Comparison of ENCODE assay signal across 8 cellular contexts in the genomic region with DNA sequence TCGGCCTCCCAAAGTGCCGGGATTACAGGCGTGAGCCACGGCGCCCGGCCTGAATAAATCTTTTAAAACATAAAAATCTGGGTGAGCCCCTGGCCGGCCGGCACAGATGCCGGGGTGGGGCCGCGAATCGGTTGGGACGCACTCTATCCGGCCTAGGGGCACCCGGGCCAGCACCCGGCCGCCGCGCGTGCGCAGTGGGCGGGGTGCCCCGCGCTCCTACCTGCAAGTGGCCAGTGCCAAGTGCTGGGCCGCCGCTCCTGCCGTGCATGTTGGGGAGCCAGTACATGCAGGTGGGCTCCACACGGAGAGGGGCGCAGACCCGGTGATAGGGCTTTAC. TPM values are rescaled to one million over a fixed set of nuclear protein-coding genes. Genes with fewer than 3 reads are reported as not detected.
DNase-seq lines count a peak whose midpoint lies in the region; ATAC-seq and TF ChIP-seq lines count a peak whose summit lies in the region.
"Not testable (repeated sequence)": the region's sequence is repeated elsewhere in the genome, so short reads cannot be mapped to it uniquely, and the experiment has no call there.

No MANE protein-coding gene starts in this region.

- peak overlapping the region in 2 of 11 experiments; percentile 18 to 31; a peak in 2 of 22 replicates for H3K4me2 ChIP-seq in BLaER1 treated with 17β-estradiol and CSF1 and Interleukin-3, amounts not matched to agents 10 nM and 100 nM

- H3K27me3 ChIP-seq in BLaER1 treated with 17β-estradiol and CSF1 and Interleukin-3, amounts not matched to agents 10 nM and 100 nM; gastroesophageal sphincter: not testable (repeated sequence)

- peak overlapping the region; percentile 62 to 75 (median 69) for H3K4me3 ChIP-seq in BLaER1 treated with 17β-estradiol and CSF1 and Interleukin-3, amounts not matched to agents 10 nM and 100 nM
- peak overlapping the region; percentile 61 to 71 for H3K4me3 ChIP-seq in gastroesophageal sphincter

- TF ChIP-seq CTCF in gastroesophageal sphincter (IDR thresholded peaks at IDR 0.05): not testable (repeated sequence)

- peak in 3 of 5 experiments; percentile 59 to 66 (median 59) for DNase-seq in T-helper 2 cell
- peak; percentile 79 for DNase-seq in natural killer cell treated with Interleukin-12 subunit alpha and Interleukin-12 subunit beta and Interleukin-15 and Interleukin-18, amount 100 ng/mL, for 72 hours (ENCODE audit: low spot score)
- peak; percentile 41 to 63 (median 56) for DNase-seq in stimulated activated CD4-positive, alpha-beta T cell treated with anti-CD3 and anti-CD28 coated beads, TNF-alpha, amount 100 ng/mL, for 48 hours (ENCODE audit: low read depth in 3 of 3)

- not testable (repeated sequence) for H3K4me1 ChIP-seq in BLaER1 treated with 17β-estradiol and CSF1 and Interleukin-3, amounts not matched to agents 10 nM and 100 nM
- H3K4me1 ChIP-seq in gastroesophageal sphincter: peaks cover 0 to 12% (median 3%) of the 10 kb centered on the region in 3 donors

- peak overlapping the region; percentile 97 for H3K27ac Mint-ChIP-seq in activated naive CD4-positive, alpha-beta T cell treated with anti-CD3 and anti-CD28 coated beads, Interleukin-2, amount 50 U/mL, for 24 hours
- peak overlapping the region; percentile 92 to 94 for H3K27ac Mint-ChIP-seq in natural killer cell treated with Interleukin-12 subunit alpha and Interleukin-12 subunit beta and Interleukin-15 and Interleukin-18, amount 100 ng/mL, for 72 hours

- H3K9me3 Mint-ChIP-seq in activated naive CD4-positive, alpha-beta T cell treated with anti-CD3 and anti-CD28 coated beads, Interleukin-2, amount 50 U/mL, for 24 hours; natural killer cell treated with Interleukin-12 subunit alpha and Interleukin-12 subunit beta and Interleukin-15 and Interleukin-18, amount 100 ng/mL, for 72 hours: not testable (repeated sequence)

- not testable (repeated sequence) for H3K9me3 ChIP-seq in BLaER1 treated with 17β-estradiol and CSF1 and Interleukin-3, amounts not matched to agents 10 nM and 100 nM (replicated peaks in 1 of 11); gastroesophageal sphincter

- not testable (repeated sequence) for H3K36me3 Mint-ChIP-seq in activated naive CD4-positive, alpha-beta T cell treated with anti-CD3 and anti-CD28 coated beads, Interleukin-2, amount 50 U/mL, for 24 hours; natural killer cell treated with Interleukin-12 subunit alpha and Interleukin-12 subunit beta and Interleukin-15 and Interleukin-18, amount 100 ng/mL, for 72 hours

- ATAC-seq in GM21390 (IDR thresholded peaks at IDR 0.05; ENCODE audit: unreplicated experiment) (peak; percentile 85), HG03159 (IDR thresholded peaks at IDR 0.05; ENCODE audit: unreplicated experiment) (peak; percentile 76), gastroesophageal sphincter (peak; percentile 94)
- ATAC-seq in natural killer cell treated with Interleukin-12 subunit alpha and Interleukin-12 subunit beta and Interleukin-15 and Interleukin-18, amount 100 ng/mL, for 72 hours: peak; percentile 92 to 94

- peak overlapping the region; percentile 77 to 86 (median 84) for H3K9ac ChIP-seq in BLaER1 treated with 17β-estradiol and CSF1 and Interleukin-3, amounts not matched to agents 10 nM and 100 nM

- H3K4me1 Mint-ChIP-seq in activated naive CD4-positive, alpha-beta T cell treated with anti-CD3 and anti-CD28 coated beads, Interleukin-2, amount 50 U/mL, for 24 hours; natural killer cell treated with Interleukin-12 subunit alpha and Interleukin-12 subunit beta and Interleukin-15 and Interleukin-18, amount 100 ng/mL, for 72 hours (ENCODE audit: low read depth in 2 of 2): not testable (repeated sequence)

- TF ChIP-seq POLR2A in gastroesophageal sphincter (IDR thresholded peaks at IDR 0.05): not testable (repeated sequence)

- TF ChIP-seq EP300 in gastroesophageal sphincter (IDR thresholded peaks at IDR 0.05): not testable (repeated sequence)

- H3K27ac ChIP-seq in BLaER1 treated with 17β-estradiol and CSF1 and Interleukin-3, amounts not matched to agents 10 nM and 100 nM: peak overlapping the region in 10 of 11 experiments; percentile 74 to 92 (median 88); a peak in 21 of 22 replicates
- peak overlapping the region; percentile 89 to 95 (median 93) for H3K27ac ChIP-seq in gastroesophageal sphincter

- no CpG with 5 or more reads among the region's 30 CpGs for WGBS in gastroesophageal sphincter (ENCODE audit: low coverage in 1 of 2), 2 donors

- not testable (repeated sequence) for H3K27me3 Mint-ChIP-seq in activated naive CD4-positive, alpha-beta T cell treated with anti-CD3 and anti-CD28 coated beads, Interleukin-2, amount 50 U/mL, for 24 hours; natural killer cell treated with Interleukin-12 subunit alpha and Interleukin-12 subunit beta and Interleukin-15 and Interleukin-18, amount 100 ng/mL, for 72 hours

- not testable (repeated sequence) for H4K20me1 ChIP-seq in BLaER1 treated with 17β-estradiol and CSF1 and Interleukin-3, amounts not matched to agents 10 nM and 100 nM

- H3K4me3 Mint-ChIP-seq in activated naive CD4-positive, alpha-beta T cell treated with anti-CD3 and anti-CD28 coated beads, Interleukin-2, amount 50 U/mL, for 24 hours: peak overlapping the region; percentile 92
- H3K4me3 Mint-ChIP-seq in natural killer cell treated with Interleukin-12 subunit alpha and Interleukin-12 subunit beta and Interleukin-15 and Interleukin-18, amount 100 ng/mL, for 72 hours: peak overlapping the region; percentile 94

- not testable (repeated sequence) for H3K36me3 ChIP-seq in BLaER1 treated with 17β-estradiol and CSF1 and Interleukin-3, amounts not matched to agents 10 nM and 100 nM; gastroesophageal sphincter

RNA-seq across cellular contexts. Expression of gene SPDYE8, which starts 24.2 kb away (rescaled TPM):
- total RNA-seq in gastroesophageal sphincter: not detected
- not detected for total RNA-seq in natural killer cell treated with Interleukin-12 subunit alpha and Interleukin-12 subunit beta and Interleukin-15 and Interleukin-18, amount 100 ng/mL, for 72 hours

RNA-seq across cellular contexts. Expression of gene TRIM74, which starts 36.1 kb away (rescaled TPM):
- 1 to 10 TPM in 1 of 4 donors, not detected in 3; 2.6 TPM for total RNA-seq in gastroesophageal sphincter
- total RNA-seq in natural killer cell treated with Interleukin-12 subunit alpha and Interleukin-12 subunit beta and Interleukin-15 and Interleukin-18, amount 100 ng/mL, for 72 hours: under 1 TPM in 1 of 2 donors, not detected in 1; 0.78 TPM

RNA-seq across cellular contexts. Expression of gene SPDYE11, which starts 52.4 kb away (rescaled TPM):
- total RNA-seq in gastroesophageal sphincter: not detected
- total RNA-seq in natural killer cell treated with Interleukin-12 subunit alpha and Interleukin-12 subunit beta and Interleukin-15 and Interleukin-18, amount 100 ng/mL, for 72 hours: not detected

Comparison
In these comparisons a context has a peak if more than half of its experiments do, and no peak if none do; other contexts are left out.
1. Peak in every context shown above with its lines: DNase-seq, ATAC-seq, H3K4me3 ChIP-seq and H3K27ac ChIP-seq.